Comparison of ENCODE assay signal across 11 cellular contexts in the genomic region with DNA sequence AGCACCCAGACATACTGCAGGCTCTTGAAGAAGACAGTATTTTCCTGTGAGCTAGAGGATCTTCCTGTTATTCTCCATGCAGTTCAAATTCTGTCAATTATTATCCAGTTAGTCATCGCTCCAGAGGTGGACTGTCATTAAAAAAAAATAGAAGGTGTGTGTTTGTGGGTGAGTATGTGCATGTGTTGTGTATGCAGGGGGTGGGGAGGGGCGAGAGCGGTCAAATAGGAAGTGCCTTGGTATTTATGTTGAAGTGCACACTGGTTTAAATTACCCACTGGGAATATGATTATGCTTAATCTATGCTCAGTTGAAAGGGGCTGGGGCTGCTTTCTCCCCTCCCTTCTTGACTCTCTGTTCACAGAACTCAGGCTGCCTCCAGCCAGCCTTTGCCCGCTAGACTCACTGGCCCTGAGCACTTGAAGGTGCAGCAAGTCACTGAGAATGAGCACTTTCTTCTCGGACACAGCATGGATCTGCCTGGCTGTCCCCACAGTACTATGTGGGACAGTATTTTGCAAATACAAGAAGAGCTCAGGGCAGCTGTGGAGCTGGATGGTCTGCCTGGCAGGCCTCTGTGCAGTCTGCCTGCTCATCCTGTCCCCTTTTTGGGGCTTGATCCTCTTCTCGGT. TPM values are rescaled to one million over a fixed set of nuclear protein-coding genes. Genes with fewer than 3 reads are reported as not detected.
A peak's percentile ranks its signal among the peaks of the same experiment; 100 is the strongest.
DNase-seq lines count a peak whose midpoint lies in the region; ATAC-seq and TF ChIP-seq lines count a peak whose summit lies in the region.
"Had no signal": no experiment of that assay in that cellular context is flagged by ENCODE, and none has a peak within 500 bp of the region (broad histone marks: within the 10 kb centered on the region; RNA-seq: fewer than 3 reads in every experiment).

A gene with protein sequence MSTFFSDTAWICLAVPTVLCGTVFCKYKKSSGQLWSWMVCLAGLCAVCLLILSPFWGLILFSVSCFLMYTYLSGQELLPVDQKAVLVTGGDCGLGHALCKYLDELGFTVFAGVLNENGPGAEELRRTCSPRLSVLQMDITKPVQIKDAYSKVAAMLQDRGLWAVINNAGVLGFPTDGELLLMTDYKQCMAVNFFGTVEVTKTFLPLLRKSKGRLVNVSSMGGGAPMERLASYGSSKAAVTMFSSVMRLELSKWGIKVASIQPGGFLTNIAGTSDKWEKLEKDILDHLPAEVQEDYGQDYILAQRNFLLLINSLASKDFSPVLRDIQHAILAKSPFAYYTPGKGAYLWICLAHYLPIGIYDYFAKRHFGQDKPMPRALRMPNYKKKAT (plus strand): TSS at position 273 of the 632 bp plus-strand sequence. CDS start 172 bp downstream, at position 445.

- no peak within 1 kb of the TSS for H2BK12ac ChIP-seq in mesenchymal stem cell (ENCODE audit: low read length in 2 of 2)

- in situ Hi-C loops in ACHN (cut with HindIII; ENCODE audit: low pct_ligation_motif_present, low pct_unique_long_range_greater_than_20kb, low sequenced_read_pairs): loop anchor here (25.0 kb wide), 1 partner anchor 202 kb away; no protein-coding TSS in a partner anchor

- no peak within 1 kb of the TSS for H2BK15ac ChIP-seq in mesenchymal stem cell (ENCODE audit: low read depth, poor library complexity, severe bottlenecking)

- H3K23ac ChIP-seq in mesenchymal stem cell (ENCODE audit: low read length in 2 of 2): no peak within 1 kb of the TSS

- H2AFZ ChIP-seq in mesenchymal stem cell (ENCODE audit: low read depth, low read length): no peak within 1 kb of the TSS

- no peak within 1 kb of the TSS for H3K18ac ChIP-seq in mesenchymal stem cell (ENCODE audit: low read depth in 1 of 2, low read length in 2 of 2)

- H2BK120ac ChIP-seq in mesenchymal stem cell (ENCODE audit: low read depth, low read length): no peak within 1 kb of the TSS

- H3K36me3 ChIP-seq in MG63 (no peaks in the 10 kb centered on the region), duodenal mucosa (ENCODE audit: control insufficient read depth in 1 of 2, insufficient read depth in 2 of 2, low read length in 2 of 2) (peaks cover 0 to 4% of the 10 kb centered on the region in 2 donors), mesenchymal stem cell (ENCODE audit: control insufficient read depth in 1 of 2, insufficient read depth in 2 of 2, low read depth in 1 of 2, low read length in 2 of 2) (no peaks in the 10 kb centered on the region), ascending aorta (no peaks in the 10 kb centered on the region), upper lobe of left lung (no peaks in the 10 kb centered on the region)

- H3K4me2 ChIP-seq in mesenchymal stem cell (ENCODE audit: low read length, poor library complexity, severe bottlenecking): peak within 1 kb of the TSS; percentile 6

- H2BK5ac ChIP-seq in mesenchymal stem cell (ENCODE audit: low read depth, low read length, poor library complexity, severe bottlenecking): no peak within 1 kb of the TSS

- H3K79me1 ChIP-seq in mesenchymal stem cell (replicated peaks; ENCODE audit: low read length, poor library complexity, severe bottlenecking): no peaks in the 10 kb centered on the region

- H3K9me3 ChIP-seq in MG63 (no peaks in the 10 kb centered on the region), duodenal mucosa (ENCODE audit: control insufficient read depth in 1 of 2, low read length in 2 of 2) (no peaks in the 10 kb centered on the region), mesenchymal stem cell (ENCODE audit: control insufficient read depth, low read length) (no peaks in the 10 kb centered on the region), ascending aorta (no peaks in the 10 kb centered on the region), upper lobe of left lung (no peaks in the 10 kb centered on the region)
- H3K9me3 ChIP-seq: psoas muscle had no signal

- DNase-seq in ACHN (peak; percentile 86), MG63 (peak; percentile 56), mesenchymal stem cell (no peak), H4 (ENCODE audit: low spot score) (no peak), ascending aorta (ENCODE audit: low spot score in 2 of 2) (no peak), upper lobe of left lung (no peak)
- DNase-seq: activated naive CD8-positive, alpha-beta T cell treated with anti-CD3 and anti-CD28 coated beads, Interleukin-2, amount 50 U/mL, for 24 hours; psoas muscle; T-helper 17 cell had no signal

- H3K14ac ChIP-seq in mesenchymal stem cell (ENCODE audit: low read length in 2 of 2): no peak within 1 kb of the TSS

- H3K9ac ChIP-seq in duodenal mucosa (ENCODE audit: low read depth in 1 of 2, low read length in 2 of 2): peak within 1 kb of the TSS; percentile 69 to 78
- no peak within 1 kb of the TSS for H3K9ac ChIP-seq in mesenchymal stem cell (ENCODE audit: low read length)

- no peak within 1 kb of the TSS for H4K91ac ChIP-seq in mesenchymal stem cell (ENCODE audit: low read length)

- no peak within 1 kb of the TSS for H3K4ac ChIP-seq in mesenchymal stem cell (ENCODE audit: low read depth in 1 of 2, low read length in 2 of 2)

- TF ChIP-seq EP300 in upper lobe of left lung (IDR thresholded peaks at IDR 0.05): no peak

- TF ChIP-seq POLR2A in upper lobe of left lung (IDR thresholded peaks at IDR 0.05): no peak

- H3K4me3 ChIP-seq in MG63 (peak within 1 kb of the TSS; percentile 46), duodenal mucosa (ENCODE audit: low read depth in 1 of 2, low read length in 2 of 2) (peak within 1 kb of the TSS; percentile 85 to 90), mesenchymal stem cell (ENCODE audit: insufficient read depth in 1 of 2, low read depth in 1 of 2, low read length in 2 of 2) (no peak within 1 kb of the TSS), ascending aorta (no peak within 1 kb of the TSS), upper lobe of left lung (no peak within 1 kb of the TSS)
- H3K4me3 ChIP-seq: psoas muscle had no signal

- no peak within 1 kb of the TSS for H2AK5ac ChIP-seq in mesenchymal stem cell (ENCODE audit: low read length, severe bottlenecking)

- H3K27me3 ChIP-seq in MG63 (no peaks in the 10 kb centered on the region), duodenal mucosa (ENCODE audit: control insufficient read depth in 1 of 2, insufficient read depth in 2 of 2, low read length in 2 of 2) (no peaks in the 10 kb centered on the region), mesenchymal stem cell (ENCODE audit: control insufficient read depth in 1 of 2, insufficient read depth in 1 of 2, low read length in 2 of 2) (peaks cover 0 to 18% of the 10 kb centered on the region in 2 experiments), ascending aorta (no peaks in the 10 kb centered on the region), upper lobe of left lung (no peaks in the 10 kb centered on the region)

- ATAC-seq in GM18868 (IDR thresholded peaks at IDR 0.05; ENCODE audit: unreplicated experiment) (no peak), upper lobe of left lung (ENCODE audit: low FRiP score in 2 of 2) (no peak)
- ATAC-seq: activated naive CD8-positive, alpha-beta T cell treated with anti-CD3 and anti-CD28 coated beads, Interleukin-2, amount 50 U/mL, for 24 hours; psoas muscle; T-helper 17 cell had no signal

- TF ChIP-seq CTCF in ascending aorta (IDR thresholded peaks at IDR 0.05): no peak
- TF ChIP-seq CTCF in upper lobe of left lung (IDR thresholded peaks at IDR 0.05): no peak

- H3K27ac ChIP-seq in duodenal mucosa (ENCODE audit: low read depth, low read length) (peak within 1 kb of the TSS; percentile 69), mesenchymal stem cell (ENCODE audit: low read length, poor library complexity, severe bottlenecking) (peak within 1 kb of the TSS; percentile 49), ascending aorta (no peak within 1 kb of the TSS), upper lobe of left lung (no peak within 1 kb of the TSS)
- H3K27ac ChIP-seq: psoas muscle had no signal

- H3K4me1 ChIP-seq in duodenal mucosa (ENCODE audit: control insufficient read depth in 1 of 2, insufficient read depth in 2 of 2, low read length in 2 of 2) (peaks cover 24 to 28% of the 10 kb centered on the region in 2 donors), mesenchymal stem cell (ENCODE audit: control insufficient read depth, insufficient read depth, low read depth, low read length) (peaks cover 14% of the 10 kb centered on the region), ascending aorta (no peaks in the 10 kb centered on the region), upper lobe of left lung (no peaks in the 10 kb centered on the region)
- H3K4me1 ChIP-seq: psoas muscle had no signal

- WGBS in mesenchymal stem cell: 62% methylated on average over 5 of the region's 6 CpGs
- 66 to 70% methylated on average over 6 of the region's 6 CpGs for WGBS in upper lobe of left lung, 2 donors

- intact Hi-C loops in ascending aorta (cut with DNase I): no loop called here

- no peak within 1 kb of the TSS for H4K8ac ChIP-seq in mesenchymal stem cell (ENCODE audit: low read length)

RNA-seq across cellular contexts. Expression of the gene that starts here (rescaled TPM):
- 1.9 and 7.0 TPM in 2 replicates for total RNA-seq in MG63 (2014; rRNA removed; shearing (Covaris generic); ENCODE audit: low replicate concordance)
- 20.7 TPM for polyA plus RNA-seq in mesenchymal stem cell (2013, experiment 1 of 2)
- polyA plus RNA-seq in mesenchymal stem cell (2013, experiment 2 of 2): 21.8 TPM
- 1.0 and 1.1 TPM in 2 replicates for total RNA-seq in H4 (2014; rRNA removed; shearing (Covaris generic))
- not detected for total RNA-seq in ascending aorta
- 1 to 10 TPM in 2 of 6 donors, under 1 TPM in 2, not detected in 2; 0.49 to 2.0 (median 1.4) TPM for total RNA-seq in upper lobe of left lung
- total RNA-seq: psoas muscle, T-helper 17 cell had no signal

Comparison
In these comparisons a context has a peak if more than half of its experiments do, and no peak if none do; other contexts are left out.
1. DNase-seq: peak in ACHN (single experiment) and MG63 (single experiment); none in mesenchymal stem cell (single experiment), H4 (single experiment), ascending aorta (0 of 2) and upper lobe of left lung (0 of 2).
2. H3K4me3 ChIP-seq: peak in MG63 (single experiment) and duodenal mucosa (2 of 2); none in mesenchymal stem cell (0 of 2), ascending aorta (0 of 2) and upper lobe of left lung (0 of 4).
3. H3K27ac ChIP-seq: peak in duodenal mucosa (single experiment) and mesenchymal stem cell (single experiment); none in ascending aorta (0 of 2) and upper lobe of left lung (0 of 4).